Comparison of ENCODE assay signal across 29 cellular contexts in genomic region chr2:12666445-12666844, GRCh38.
"Had no signal": no experiment of that assay in that cellular context is flagged by ENCODE, and none has a peak within 500 bp of the region (broad histone marks: within the 10 kb centered on the region; RNA-seq: fewer than 3 reads in every experiment).

No MANE protein-coding gene starts in this region.

- H3K4me3 Mint-ChIP-seq: stimulated activated effector memory CD8-positive, alpha-beta T cell treated with anti-CD3 and anti-CD28 coated beads, Interleukin-12 subunit alpha, Interleukin-12 subunit beta, amount 100 ng/mL, for 72 hours; stimulated activated memory B cell treated with anti-CD40 and anti-IgM and Interleukin-4, amounts not matched to agents 10 μg/mL and 1 μg/mL and 100 μg/mL, for 72 hours; stimulated activated naive B cell treated with anti-CD40 and anti-IgM and Interleukin-4, amounts not matched to agents 10 μg/mL and 1 μg/mL and 100 μg/mL, for 72 hours; stimulated activated naive CD8-positive, alpha-beta T cell treated with anti-CD3 and anti-CD28 coated beads, Interleukin-15, amount 100 ng/mL, for 72 hours; stimulated activated naive CD8-positive, alpha-beta T cell treated with anti-CD3 and anti-CD28 coated beads, Interleukin-15, Interleukin-2, amounts not matched to agents 100 ng/mL and 50 ng/mL, for 24 hours; type B pancreatic cell had no signal

- H3K4me1 ChIP-seq: thyroid gland, transverse colon, upper lobe of right lung, uterus, vagina had no signal

- H3K9me3 Mint-ChIP-seq: type B pancreatic cell had no signal

- ATAC-seq: stimulated activated effector memory CD8-positive, alpha-beta T cell treated with anti-CD3 and anti-CD28 coated beads, Interleukin-12 subunit alpha, Interleukin-12 subunit beta, amount 100 ng/mL, for 72 hours; stimulated activated memory B cell treated with anti-CD40 and anti-IgM and Interleukin-4, amounts not matched to agents 10 μg/mL and 1 μg/mL and 100 μg/mL, for 72 hours; stimulated activated naive B cell treated with anti-CD40 and anti-IgM and Interleukin-4, amounts not matched to agents 10 μg/mL and 1 μg/mL and 100 μg/mL, for 72 hours; stimulated activated naive CD8-positive, alpha-beta T cell treated with anti-CD3 and anti-CD28 coated beads, Interleukin-15, amount 100 ng/mL, for 72 hours; stimulated activated naive CD8-positive, alpha-beta T cell treated with anti-CD3 and anti-CD28 coated beads, Interleukin-15, Interleukin-2, amounts not matched to agents 100 U/mL and 50 U/mL, for 24 hours; upper lobe of right lung had no signal

- H3K27ac Mint-ChIP-seq: stimulated activated effector memory CD8-positive, alpha-beta T cell treated with anti-CD3 and anti-CD28 coated beads, Interleukin-12 subunit alpha, Interleukin-12 subunit beta, amount 100 ng/mL, for 72 hours; stimulated activated memory B cell treated with anti-CD40 and anti-IgM and Interleukin-4, amounts not matched to agents 10 μg/mL and 1 μg/mL and 100 μg/mL, for 72 hours; stimulated activated naive B cell treated with anti-CD40 and anti-IgM and Interleukin-4, amounts not matched to agents 10 μg/mL and 1 μg/mL and 100 μg/mL, for 72 hours; stimulated activated naive CD8-positive, alpha-beta T cell treated with anti-CD3 and anti-CD28 coated beads, Interleukin-15, amount 100 ng/mL, for 72 hours; stimulated activated naive CD8-positive, alpha-beta T cell treated with anti-CD3 and anti-CD28 coated beads, Interleukin-15, Interleukin-2, amounts not matched to agents 100 ng/mL and 50 ng/mL, for 24 hours; type B pancreatic cell had no signal

- H3K4me3 ChIP-seq: stomach, suprapubic skin, testis, thoracic aorta, thyroid gland, tibial artery, tibial nerve, transverse colon, upper lobe of left lung, upper lobe of right lung, uterus, vagina had no signal

- H3K27me3 Mint-ChIP-seq: stimulated activated memory B cell treated with anti-CD40 and anti-IgM and Interleukin-4, amounts not matched to agents 10 μg/mL and 1 μg/mL and 100 μg/mL, for 72 hours; stimulated activated naive CD8-positive, alpha-beta T cell treated with anti-CD3 and anti-CD28 coated beads, Interleukin-15, amount 100 ng/mL, for 72 hours; type B pancreatic cell had no signal

- FAIRE-seq: urothelium cell line had no signal

- DNase-seq: stimulated activated CD4-positive, alpha-beta T cell treated with anti-CD3 and anti-CD28 coated beads, Interleukin-2, amount 100 ng/mL, for 48 hours; stimulated activated CD4-positive, alpha-beta T cell treated with anti-CD3 and anti-CD28 coated beads, Interleukin-4, amount 100 ng/mL, for 1 hour; stimulated activated CD4-positive, alpha-beta T cell treated with anti-CD3 and anti-CD28 coated beads, Interleukin-4, amount 100 ng/mL, for 24 hours; stimulated activated CD4-positive, alpha-beta T cell treated with anti-CD3 and anti-CD28 coated beads, Interleukin-4, amount 100 ng/mL, for 4 hours; stimulated activated CD8-positive, alpha-beta memory T cell treated with anti-CD3 and anti-CD28 coated beads, Interleukin-4, amount 100 ng/mL, for 48 hours; stimulated activated naive B cell treated with anti-CD40 and anti-IgM and Interleukin-4, amounts not matched to agents 10 μg/mL and 1 μg/mL and 100 μg/mL, for 72 hours; stimulated activated naive CD4-positive, alpha-beta T cell; stimulated activated naive CD4-positive, alpha-beta T cell treated with Interleukin-2 at 50 U/mL for 16 hours; stimulated activated naive CD8-positive, alpha-beta T cell treated with anti-CD3 and anti-CD28 coated beads, Interleukin-15, amount 100 ng/mL, for 72 hours; stimulated activated naive CD8-positive, alpha-beta T cell treated with anti-CD3 and anti-CD28 coated beads, Interleukin-15, Interleukin-2, amounts not matched to agents 100 U/mL and 50 U/mL, for 24 hours; stomach; substantia nigra; testis; thyroid gland; tibial artery; transverse colon; trophoblast cell; upper lobe of left lung; upper lobe of right lung; uterus had no signal

- H3K36me3 Mint-ChIP-seq: stimulated activated effector memory CD8-positive, alpha-beta T cell treated with anti-CD3 and anti-CD28 coated beads, Interleukin-12 subunit alpha, Interleukin-12 subunit beta, amount 100 ng/mL, for 72 hours; stimulated activated memory B cell treated with anti-CD40 and anti-IgM and Interleukin-4, amounts not matched to agents 10 μg/mL and 1 μg/mL and 100 μg/mL, for 72 hours; type B pancreatic cell had no signal

- H3K9me3 ChIP-seq: testis, thyroid gland, uterus, vagina had no signal

- H3K36me3 ChIP-seq: stomach, suprapubic skin, thoracic aorta, thyroid gland, tibial artery, tibial nerve, transverse colon, upper lobe of left lung, upper lobe of right lung, uterus, vagina had no signal

- H3K27ac ChIP-seq: stomach, suprapubic skin, testis, thoracic aorta, thyroid gland, tibial artery, tibial nerve, transverse colon, upper lobe of left lung, upper lobe of right lung, uterus, vagina had no signal

- H3K27me3 ChIP-seq: stomach, testis, thyroid gland, tibial artery, tibial nerve, transverse colon, upper lobe of left lung, upper lobe of right lung, uterus, vagina had no signal

- H3K4me1 Mint-ChIP-seq: stimulated activated effector memory CD8-positive, alpha-beta T cell treated with anti-CD3 and anti-CD28 coated beads, Interleukin-12 subunit alpha, Interleukin-12 subunit beta, amount 100 ng/mL, for 72 hours; stimulated activated memory B cell treated with anti-CD40 and anti-IgM and Interleukin-4, amounts not matched to agents 10 μg/mL and 1 μg/mL and 100 μg/mL, for 72 hours; stimulated activated naive B cell treated with anti-CD40 and anti-IgM and Interleukin-4, amounts not matched to agents 10 μg/mL and 1 μg/mL and 100 μg/mL, for 72 hours; stimulated activated naive CD8-positive, alpha-beta T cell treated with anti-CD3 and anti-CD28 coated beads, Interleukin-15, amount 100 ng/mL, for 72 hours had no signal
